Comparison of ENCODE assay signal across 22 cellular contexts in the genomic region with DNA sequence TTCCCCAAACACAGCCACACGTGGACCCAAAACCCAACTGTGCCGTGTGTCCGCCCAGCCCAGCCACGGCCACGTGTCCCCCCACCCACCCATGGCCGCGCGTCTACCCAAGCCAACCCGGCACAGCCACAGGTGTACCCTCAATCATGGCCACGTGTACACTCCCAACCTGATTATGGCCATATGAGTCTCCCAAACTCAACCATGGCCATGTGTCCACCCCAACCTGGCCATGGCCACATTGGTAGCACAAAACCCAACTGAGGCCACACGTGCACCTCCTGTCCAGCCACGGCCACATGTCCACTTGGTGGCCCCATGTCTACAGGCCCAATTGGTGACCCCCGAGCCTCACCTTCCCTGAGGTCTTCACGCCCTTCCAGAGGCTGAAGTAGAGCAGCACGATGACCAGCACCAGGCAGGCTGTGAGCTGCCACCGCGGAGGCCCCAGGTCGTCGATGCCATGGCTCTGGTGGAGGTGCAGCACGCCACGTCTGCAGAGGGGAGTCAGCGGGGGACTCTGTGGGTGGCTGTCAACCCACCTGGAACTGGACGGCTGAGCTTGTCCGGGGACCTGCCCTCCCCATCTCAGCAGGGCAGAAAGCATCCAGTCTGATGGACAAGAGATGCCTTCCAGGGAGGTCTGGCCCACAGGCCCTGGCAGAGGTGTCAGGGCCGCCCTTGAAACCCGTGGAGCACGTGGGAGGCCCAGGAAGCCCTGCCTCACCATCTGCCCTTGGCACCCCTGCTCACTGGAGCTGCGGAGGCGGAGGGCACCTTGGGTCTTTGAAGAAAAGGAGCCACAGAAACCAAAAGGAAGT. TPM values are rescaled to one million over a fixed set of nuclear protein-coding genes. Genes with fewer than 3 reads are reported as not detected.
"Had no signal": no experiment of that assay in that cellular context is flagged by ENCODE, and none has a peak within 500 bp of the region (broad histone marks: within the 10 kb centered on the region; RNA-seq: fewer than 3 reads in every experiment).

No MANE protein-coding gene starts in this region.

- H3K27ac Mint-ChIP-seq: activated naive CD4-positive, alpha-beta T cell treated with anti-CD3 and anti-CD28 coated beads for 36 hours; activated T-helper 2 cell treated with anti-CD3 and anti-CD28 coated beads, Interferon-gamma antibody, Interleukin-2, Interleukin-4, amounts not matched to agents 10 μg/mL and 5 μg/mL and 100 μg/mL, durations not matched to agents 14 hours and 24 hours and 36 hours; immature natural killer cell; stimulated activated memory B cell treated with anti-CD40 and anti-IgM and Interleukin-4, amounts not matched to agents 10 μg/mL and 1 μg/mL and 100 μg/mL, for 72 hours had no signal

- H3K4me3 ChIP-seq: gastrocnemius medialis, heart left ventricle, prostate gland, tibial artery, vagina had no signal

- H3K4me1 ChIP-seq: gastrocnemius medialis, heart left ventricle, prostate gland, tibial artery, vagina had no signal

- H3K27ac ChIP-seq: gastrocnemius medialis, heart left ventricle, prostate gland, tibial artery, vagina had no signal

- ATAC-seq: gastrocnemius medialis; heart left ventricle; naive thymus-derived CD8-positive, alpha-beta T cell; SK-N-SH treated with all-trans-retinoic acid at 6 μM for 48 hours; stimulated activated memory B cell treated with anti-CD40 and anti-IgM and Interleukin-4, amounts not matched to agents 10 μg/mL and 1 μg/mL and 100 μg/mL, for 72 hours had no signal

- H3K9me3 ChIP-seq: gastrocnemius medialis, prostate gland, vagina had no signal

- FAIRE-seq: colon, TTC549 had no signal

- H3K36me3 ChIP-seq: gastrocnemius medialis, heart left ventricle, prostate gland, tibial artery, vagina had no signal

- H3K4me1 Mint-ChIP-seq: immature natural killer cell; stimulated activated memory B cell treated with anti-CD40 and anti-IgM and Interleukin-4, amounts not matched to agents 10 μg/mL and 1 μg/mL and 100 μg/mL, for 72 hours had no signal

- H3K36me3 Mint-ChIP-seq: immature natural killer cell; stimulated activated memory B cell treated with anti-CD40 and anti-IgM and Interleukin-4, amounts not matched to agents 10 μg/mL and 1 μg/mL and 100 μg/mL, for 72 hours had no signal

- H3K27me3 ChIP-seq: gastrocnemius medialis, vagina had no signal

- DNase-seq: activated CD4-positive, alpha-beta T cell treated with anti-CD3 and anti-CD28 coated beads, Interleukin-2, amount 50 U/mL, for 4 hours; activated naive CD4-positive, alpha-beta T cell treated with anti-CD3 and anti-CD28 coated beads for 36 hours; activated T-cell treated with anti-CD3 and anti-CD28 coated beads for 4 hours; erythroblast; gastrocnemius medialis; immature natural killer cell; nucleus accumbens; stimulated activated CD4-positive, alpha-beta T cell treated with anti-CD3 and anti-CD28 coated beads, Interleukin-12 subunit alpha, Interleukin-12 subunit beta, amount 100 ng/mL, for 4 hours; stimulated activated CD4-positive, alpha-beta T cell treated with anti-CD3 and anti-CD28 coated beads, Interleukin-2, amount 100 ng/mL, for 24 hours; T-helper 2 cell had no signal

- H3K4me3 Mint-ChIP-seq: activated naive CD4-positive, alpha-beta T cell treated with anti-CD3 and anti-CD28 coated beads for 36 hours; immature natural killer cell; naive thymus-derived CD8-positive, alpha-beta T cell; stimulated activated memory B cell treated with anti-CD40 and anti-IgM and Interleukin-4, amounts not matched to agents 10 μg/mL and 1 μg/mL and 100 μg/mL, for 72 hours had no signal

RNA-seq across cellular contexts. Expression of a gene that starts 23.5 kb away (rescaled TPM):
- total RNA-seq: activated naive CD4-positive, alpha-beta T cell treated with anti-CD3 and anti-CD28 coated beads for 36 hours; activated T-helper 2 cell treated with anti-CD3 and anti-CD28 coated beads, Interferon-gamma antibody, Interleukin-2, Interleukin-4, amounts not matched to agents 10 μg/mL and 5 μg/mL and 100 μg/mL, durations not matched to agents 14 hours and 24 hours and 36 hours; gastrocnemius medialis; lung microvascular endothelial cell; mononuclear cell had no signal
- polyA plus RNA-seq: immature natural killer cell had no signal
